Comparison of ENCODE assay signal across 28 cellular contexts in the genomic region with DNA sequence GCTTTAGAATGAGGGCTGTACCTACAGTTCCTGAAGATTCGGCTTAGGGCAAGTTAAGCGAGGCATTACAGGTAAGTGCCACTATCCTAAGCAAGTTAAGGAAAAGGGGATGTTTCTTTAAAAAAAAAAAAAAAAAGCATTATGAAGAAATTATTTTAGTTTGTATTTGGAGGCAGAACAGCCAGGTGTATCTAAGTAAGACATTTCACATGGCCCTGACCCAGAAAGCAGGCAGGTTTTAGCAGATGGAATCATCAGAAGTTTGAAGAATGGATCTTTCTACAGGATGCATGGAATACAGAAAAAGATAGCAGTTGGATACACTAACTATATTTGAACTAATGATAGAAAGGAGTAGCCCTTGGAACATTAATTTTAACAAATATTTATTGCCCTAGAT.
"Had no signal": no experiment of that assay in that cellular context is flagged by ENCODE, and none has a peak within 500 bp of the region (broad histone marks: within the 10 kb centered on the region; RNA-seq: fewer than 3 reads in every experiment).

No MANE protein-coding gene starts in this region.

- H3K27me3 Mint-ChIP-seq: activated CD4-positive, alpha-beta memory T cell treated with anti-CD3 and anti-CD28 coated beads, Interleukin-2, amount 10 ng/mL, durations not matched to agents 7 days and 5 days; activated CD4-positive, alpha-beta T cell treated with anti-CD3 and anti-CD28 coated beads, Interleukin-2, amount 10 ng/mL, durations not matched to agents 24 days and 14 days; activated T-cell treated with anti-CD3 and anti-CD28 coated beads, Interleukin-2, amount 50 U/mL, for 24 hours; stimulated activated naive CD8-positive, alpha-beta T cell treated with anti-CD3 and anti-CD28 coated beads, Interleukin-15, amount 100 ng/mL, for 72 hours; type B pancreatic cell had no signal

- H3K9me3 Mint-ChIP-seq: activated CD4-positive, alpha-beta memory T cell treated with anti-CD3 and anti-CD28 coated beads, Interleukin-2, amount 10 ng/mL, durations not matched to agents 7 days and 5 days; activated CD4-positive, alpha-beta T cell treated with anti-CD3 and anti-CD28 coated beads, Interleukin-2, amount 10 ng/mL, durations not matched to agents 24 days and 14 days; activated T-cell treated with anti-CD3 and anti-CD28 coated beads, Interleukin-2, amount 50 U/mL, for 24 hours; central memory CD8-positive, alpha-beta T cell; natural killer cell treated with Interleukin-12 subunit alpha and Interleukin-12 subunit beta and Interleukin-15 and Interleukin-18, amount 100 ng/mL, for 72 hours; stimulated activated effector memory CD8-positive, alpha-beta T cell treated with anti-CD3 and anti-CD28 coated beads, Interleukin-12 subunit alpha, Interleukin-12 subunit beta, amount 100 ng/mL, for 72 hours; T-helper 1 cell treated with Interleukin-12 subunit alpha and Interleukin-12 subunit beta and Interleukin-4 antibody, amounts not matched to agents 30 μg/mL and 1 μg/mL, for 36 hours; type B pancreatic cell had no signal

- H3K4me1 ChIP-seq: left lung, lower lobe of right lung, right lobe of liver had no signal

- H3K9me3 ChIP-seq: left lung, lower lobe of right lung, right lobe of liver, uterus had no signal

- H3K4me1 Mint-ChIP-seq: activated CD4-positive, alpha-beta memory T cell treated with anti-CD3 and anti-CD28 coated beads, Interleukin-2, amount 10 ng/mL, durations not matched to agents 7 days and 5 days; central memory CD8-positive, alpha-beta T cell; stimulated activated effector memory CD8-positive, alpha-beta T cell treated with anti-CD3 and anti-CD28 coated beads, Interleukin-12 subunit alpha, Interleukin-12 subunit beta, amount 100 ng/mL, for 72 hours; stimulated activated naive CD8-positive, alpha-beta T cell treated with anti-CD3 and anti-CD28 coated beads, Interleukin-15, amount 100 ng/mL, for 72 hours had no signal

- H3K27ac ChIP-seq: left lung, lower lobe of right lung, right lobe of liver, VCaP had no signal

- ATAC-seq: esophagus mucosa; left lung; lower lobe of right lung; natural killer cell treated with Interleukin-12 subunit alpha and Interleukin-12 subunit beta and Interleukin-15 and Interleukin-18, amount 100 ng/mL, for 72 hours; right lobe of liver; stimulated activated effector memory CD8-positive, alpha-beta T cell treated with anti-CD3 and anti-CD28 coated beads, Interleukin-12 subunit alpha, Interleukin-12 subunit beta, amount 100 ng/mL, for 72 hours; stimulated activated naive CD8-positive, alpha-beta T cell treated with anti-CD3 and anti-CD28 coated beads, Interleukin-15, amount 100 ng/mL, for 72 hours had no signal

- H3K36me3 Mint-ChIP-seq: natural killer cell treated with Interleukin-12 subunit alpha and Interleukin-12 subunit beta and Interleukin-15 and Interleukin-18, amount 100 ng/mL, for 72 hours; stimulated activated effector memory CD8-positive, alpha-beta T cell treated with anti-CD3 and anti-CD28 coated beads, Interleukin-12 subunit alpha, Interleukin-12 subunit beta, amount 100 ng/mL, for 72 hours; type B pancreatic cell had no signal

- H3K27ac Mint-ChIP-seq: activated CD4-positive, alpha-beta memory T cell treated with anti-CD3 and anti-CD28 coated beads, Interleukin-2, amount 10 ng/mL, durations not matched to agents 7 days and 5 days; activated CD4-positive, alpha-beta T cell treated with anti-CD3 and anti-CD28 coated beads, Interleukin-2, amount 10 ng/mL, durations not matched to agents 24 days and 14 days; activated T-cell treated with anti-CD3 and anti-CD28 coated beads, Interleukin-2, amount 50 U/mL, for 24 hours; natural killer cell treated with Interleukin-12 subunit alpha and Interleukin-12 subunit beta and Interleukin-15 and Interleukin-18, amount 100 ng/mL, for 72 hours; stimulated activated effector memory CD8-positive, alpha-beta T cell treated with anti-CD3 and anti-CD28 coated beads, Interleukin-12 subunit alpha, Interleukin-12 subunit beta, amount 100 ng/mL, for 72 hours; stimulated activated naive CD8-positive, alpha-beta T cell treated with anti-CD3 and anti-CD28 coated beads, Interleukin-15, amount 100 ng/mL, for 72 hours; T-helper 1 cell treated with Interleukin-12 subunit alpha and Interleukin-12 subunit beta and Interleukin-4 antibody, amounts not matched to agents 30 μg/mL and 1 μg/mL, for 36 hours; type B pancreatic cell had no signal

- H3K36me3 ChIP-seq: left lung, lower lobe of right lung, right lobe of liver, uterus had no signal

- DNase-seq: activated CD4-positive, alpha-beta memory T cell treated with anti-CD3 and anti-CD28 coated beads, Interleukin-2, amount 10 ng/mL, durations not matched to agents 7 days and 5 days; activated CD4-positive, alpha-beta T cell treated with anti-CD3 and anti-CD28 coated beads, Interleukin-2, amount 10 ng/mL, durations not matched to agents 24 days and 14 days; activated CD4-positive, CD25-positive, alpha-beta regulatory T cell treated with anti-CD3 and anti-CD28 coated beads, Interleukin-2, amount 50 U/mL, for 72 hours; activated CD8-positive, alpha-beta memory T cell treated with anti-CD3 and anti-CD28 coated beads, Interleukin-2, amount 50 U/mL, for 48 hours; activated gamma-delta T cell treated with Interleukin-2 at 50 U/mL for 16 hours; activated naive CD4-positive, alpha-beta T cell treated with anti-CD3 and anti-CD28 coated beads, Interleukin-2, amount 50 U/mL, for 16 hours; activated T-cell treated with anti-CD3 and anti-CD28 coated beads, Interleukin-2, amount 50 U/mL, for 24 hours; amniotic stem cell; dorsolateral prefrontal cortex; effector memory CD4-positive, alpha-beta T cell; foreskin fibroblast; left lung; lower lobe of right lung; mesendoderm; right lobe of liver; stimulated activated CD4-positive, alpha-beta T cell treated with anti-CD3 and anti-CD28 coated beads, Interleukin-12 subunit alpha, Interleukin-12 subunit beta, amount 100 ng/mL, for 4 hours; stimulated activated CD4-positive, alpha-beta T cell treated with anti-CD3 and anti-CD28 coated beads, Interleukin-4, amount 100 ng/mL, for 1 hour; stimulated activated naive CD8-positive, alpha-beta T cell treated with anti-CD3 and anti-CD28 coated beads, Interleukin-15, amount 100 ng/mL, for 72 hours; substantia nigra; T-helper 9 cell; uterus had no signal

- H3K4me3 ChIP-seq: left lung, lower lobe of right lung, right lobe of liver, uterus had no signal

- H3K27me3 ChIP-seq: dorsolateral prefrontal cortex, left lung, right lobe of liver, uterus had no signal

- H3K4me3 Mint-ChIP-seq: activated CD4-positive, alpha-beta memory T cell treated with anti-CD3 and anti-CD28 coated beads, Interleukin-2, amount 10 ng/mL, durations not matched to agents 7 days and 5 days; activated CD4-positive, alpha-beta T cell treated with anti-CD3 and anti-CD28 coated beads, Interleukin-2, amount 10 ng/mL, durations not matched to agents 24 days and 14 days; activated T-cell treated with anti-CD3 and anti-CD28 coated beads, Interleukin-2, amount 50 U/mL, for 24 hours; central memory CD8-positive, alpha-beta T cell; natural killer cell treated with Interleukin-12 subunit alpha and Interleukin-12 subunit beta and Interleukin-15 and Interleukin-18, amount 100 ng/mL, for 72 hours; stimulated activated effector memory CD8-positive, alpha-beta T cell treated with anti-CD3 and anti-CD28 coated beads, Interleukin-12 subunit alpha, Interleukin-12 subunit beta, amount 100 ng/mL, for 72 hours; stimulated activated naive CD8-positive, alpha-beta T cell treated with anti-CD3 and anti-CD28 coated beads, Interleukin-15, amount 100 ng/mL, for 72 hours; T-helper 1 cell treated with Interleukin-12 subunit alpha and Interleukin-12 subunit beta and Interleukin-4 antibody, amounts not matched to agents 30 μg/mL and 1 μg/mL, for 36 hours; type B pancreatic cell had no signal
